Comparison of ENCODE assay signal across 9 cellular contexts in the genomic region with DNA sequence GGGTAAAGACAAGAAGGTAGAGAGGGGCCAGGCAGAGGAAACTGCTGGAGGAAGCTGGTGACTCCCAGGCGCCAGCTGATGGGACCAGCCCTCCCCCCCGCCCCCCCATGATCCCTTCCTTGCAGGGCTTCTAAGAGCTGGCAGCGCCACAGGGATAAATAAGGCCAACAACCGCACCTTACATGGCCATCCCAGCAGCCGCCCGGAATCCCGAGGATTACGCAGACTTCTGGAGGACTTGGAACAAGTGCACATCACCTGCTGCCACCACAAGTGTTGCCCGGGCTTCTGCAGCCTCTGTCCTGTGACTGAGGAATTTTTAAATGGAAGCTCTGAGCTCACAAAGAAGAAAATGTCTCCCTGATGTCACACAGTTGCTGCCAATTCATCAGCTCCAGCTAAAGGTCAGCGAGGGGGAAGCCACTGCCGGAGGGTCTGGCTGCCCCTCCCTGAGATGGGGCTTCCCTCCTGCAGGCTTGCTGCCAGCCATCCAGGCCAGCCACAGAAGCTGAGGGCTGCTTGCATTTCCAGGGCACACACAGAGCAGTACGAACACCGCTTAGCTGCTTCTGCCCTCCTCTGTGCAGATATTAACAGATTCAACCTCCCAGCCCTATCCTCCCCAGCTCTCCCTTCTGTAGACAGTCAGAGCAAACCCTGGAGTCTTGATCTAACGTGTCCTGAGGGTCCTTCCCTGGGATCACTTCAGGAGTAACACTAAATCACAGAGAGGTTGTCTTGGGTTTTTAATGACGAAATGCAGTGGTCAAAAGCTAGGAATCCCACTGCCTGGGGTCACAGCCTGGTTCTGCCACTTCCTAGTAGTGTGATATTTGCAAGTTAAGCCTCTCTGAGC. TPM values are rescaled to one million over a fixed set of nuclear protein-coding genes. Genes with fewer than 3 reads are reported as not detected.
DNase-seq lines count a peak whose midpoint lies in the region; ATAC-seq, FAIRE-seq and TF ChIP-seq lines count a peak whose summit lies in the region.
"Had no signal": no experiment of that assay in that cellular context is flagged by ENCODE, and none has a peak within 500 bp of the region (broad histone marks: within the 10 kb centered on the region; RNA-seq: fewer than 3 reads in every experiment).

No MANE protein-coding gene starts in this region.

- no peak for ATAC-seq in HG03280 (IDR thresholded peaks at IDR 0.05; ENCODE audit: unreplicated experiment)
- no peak for ATAC-seq in GM19463 (IDR thresholded peaks at IDR 0.05; ENCODE audit: unreplicated experiment)

- DNase-seq in NCI-H1092 treated with DMSO at 0.1 percent for 48 hours (lab: John Stamatoyannopoulos, UW) = peak; percentile 69
- peak; percentile 21 for DNase-seq in amniotic epithelial cell (ENCODE audit: low read depth)
- DNase-seq in kidney = peak; percentile 86
- DNase-seq in substantia nigra (lab: John Stamatoyannopoulos, UW) = peak in 37 of 49 donors; percentile 8 to 76 (median 40)
- DNase-seq in activated naive CD4-positive, alpha-beta T cell (lab: John Stamatoyannopoulos, UW) = no peak
- DNase-seq in activated CD4-positive, alpha-beta T cell treated with anti-CD3 and anti-CD28 coated beads, Interleukin-2, amount 50 U/mL, for 48 hours = no peak
- DNase-seq: stimulated activated CD4-positive, alpha-beta T cell treated with anti-CD3 and anti-CD28 coated beads, Interleukin-12 subunit alpha, Interleukin-12 subunit beta, amount 100 ng/mL, for 4 hours had no signal

- H3K27ac ChIP-seq in kidney (ENCODE audit: low read depth in 2 of 2, low read length in 2 of 2) (peak overlapping the region; percentile 51 to 75), substantia nigra (ENCODE audit: low read depth, low read length, poor library complexity, severe bottlenecking) (no peak overlapping the region)

- intact Hi-C loops in kidney (cut with DNase I) = no loop called here

- H3K4me3 ChIP-seq in kidney (ENCODE audit: low read length in 2 of 2) = no peak overlapping the region

- no peaks in the 10 kb centered on the region for H3K9me3 ChIP-seq in kidney (ENCODE audit: control insufficient read depth in 1 of 2, low read length in 2 of 2)

- FAIRE-seq in kidney (lab: Jason Lieb, UNC) = no peak

- H3K36me3 ChIP-seq in kidney (ENCODE audit: control insufficient read depth in 1 of 2, insufficient read depth in 2 of 2, low read length in 2 of 2) = no peaks in the 10 kb centered on the region

- H3K9ac ChIP-seq in kidney (ENCODE audit: low read length in 2 of 2) = peak overlapping the region in 1 of 2 donors; percentile 67

- peaks cover 14 to 32% of the 10 kb centered on the region in 2 donors for H3K4me1 ChIP-seq in kidney (ENCODE audit: control insufficient read depth in 1 of 2, insufficient read depth in 1 of 2, low read depth in 1 of 2, low read length in 2 of 2)

- no peak for TF ChIP-seq CTCF in kidney (IDR thresholded peaks at IDR 0.05; ENCODE audit: borderline replicate concordance, extremely low read depth, insufficient read depth)

RNA-seq across cellular contexts. Expression of gene PIM1, which starts 38.6 kb away (rescaled TPM):
- 30.4 TPM for total RNA-seq in kidney
- polyA plus RNA-seq in kidney (ENCODE audit: insufficient read depth, low read depth, low replicate concordance) = 19.1 TPM

Comparison
In these comparisons a context has a peak if more than half of its experiments do, and no peak if none do; other contexts are left out.
1. DNase-seq: peak in NCI-H1092 treated with DMSO at 0.1 percent for 48 hours (single experiment), amniotic epithelial cell (single experiment), kidney (single experiment) and substantia nigra (37 of 49); none in activated naive CD4-positive, alpha-beta T cell (0 of 4) and activated CD4-positive, alpha-beta T cell treated with anti-CD3 and anti-CD28 coated beads, Interleukin-2, amount 50 U/mL, for 48 hours (0 of 2).